26 cellular contexts compared by ENCODE assay signal in the genomic region with DNA sequence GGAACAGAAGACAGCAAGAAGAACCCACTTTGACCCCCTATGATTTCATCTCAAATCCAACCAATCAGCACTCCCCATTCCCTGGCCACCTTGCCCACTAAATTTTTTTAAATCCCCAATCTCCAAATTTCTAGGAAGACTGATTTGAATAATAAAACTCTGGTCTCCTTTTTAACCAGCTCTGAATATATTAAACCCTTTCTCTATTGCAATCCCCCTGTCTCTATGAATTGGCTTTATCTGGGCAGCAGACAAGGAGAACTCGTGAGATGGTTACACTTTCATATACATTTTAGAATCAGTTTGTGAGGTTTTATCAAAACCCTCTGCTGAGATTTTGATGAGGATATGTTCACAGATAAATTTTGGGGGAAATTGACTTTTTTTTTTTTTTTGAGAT.
DNase-seq lines count a peak whose midpoint lies in the region; ATAC-seq, FAIRE-seq and TF ChIP-seq lines count a peak whose summit lies in the region.
"Had no signal": no experiment of that assay in that cellular context is flagged by ENCODE, and none has a peak within 500 bp of the region (broad histone marks: within the 10 kb centered on the region; RNA-seq: fewer than 3 reads in every experiment).

No MANE protein-coding gene starts in this region.

- H3K9me1 ChIP-seq in K562 (ENCODE audit: control insufficient read depth, insufficient read depth, low read length): no peaks in the 10 kb centered on the region

- H3K27me3 ChIP-seq in HCT116 (ENCODE audit: insufficient read depth, low read length): no peaks in the 10 kb centered on the region
- H3K27me3 ChIP-seq in K562 (ENCODE audit: control insufficient read depth in 2 of 2, insufficient read depth in 2 of 2, low read length in 2 of 2): no peaks in the 10 kb centered on the region
- H3K27me3 ChIP-seq in endodermal cell (ENCODE audit: control insufficient read depth, insufficient read depth, low read length, poor library complexity, severe bottlenecking): no peaks in the 10 kb centered on the region
- H3K27me3 ChIP-seq: BLaER1 treated with 17β-estradiol and CSF1 and Interleukin-3, amounts not matched to agents 10 nM and 100 nM had no signal

- no peaks in the 10 kb centered on the region for H3K27me3 Mint-ChIP-seq in endodermal cell (ENCODE audit: insufficient read depth)
- H3K27me3 Mint-ChIP-seq: B cell had no signal

- H3K36me3 ChIP-seq in HCT116 (ENCODE audit: control insufficient read depth in 1 of 2, insufficient read depth in 2 of 2, low read length in 2 of 2) (no peaks in the 10 kb centered on the region), K562 (ENCODE audit: control insufficient read depth, insufficient read depth, low read length) (no peaks in the 10 kb centered on the region), endodermal cell (ENCODE audit: control insufficient read depth, insufficient read depth, low read length) (no peaks in the 10 kb centered on the region)
- H3K36me3 ChIP-seq: BLaER1 treated with 17β-estradiol and CSF1 and Interleukin-3, amounts not matched to agents 10 nM and 100 nM had no signal

- H4K20me1 ChIP-seq in HCT116 (ENCODE audit: insufficient read depth) (no peaks in the 10 kb centered on the region), K562 (replicated peaks; ENCODE audit: control insufficient read depth, insufficient read depth, low read length) (no peaks in the 10 kb centered on the region)
- H4K20me1 ChIP-seq: BLaER1 treated with 17β-estradiol and CSF1 and Interleukin-3, amounts not matched to agents 10 nM and 100 nM had no signal

- no TSS peak for BruUV-seq in HCT116 (replicated peaks; lab: Mats Ljungman, UMichigan)
- BruUV-seq in K562 (replicated peaks; lab: Mats Ljungman, UMichigan): no TSS peak

- no peak overlapping the region for H3K27ac Mint-ChIP-seq in endodermal cell
- H3K27ac Mint-ChIP-seq: B cell; CD4-positive, alpha-beta T cell; CD8-positive, alpha-beta T cell had no signal

- POLR2A ChIA-PET in A549 (lab: Yijun Ruan, JAX) (no interaction called here), HCT116 (lab: Charles Lee) (no interaction called here), K562 (lab: Yijun Ruan, JAX) (no interaction called here)

- TF ChIP-seq POLR2A in A549 (IDR thresholded peaks at IDR 0.05; ENCODE audit: low read length) (no peak), HCT116 (IDR thresholded peaks at IDR 0.05; ENCODE audit: borderline replicate concordance, extremely low read depth, insufficient read depth, insufficient read length) (no peak), K562 (conservative IDR thresholded peaks at IDR 0.05) (no peak)

- WGBS in A549 (ENCODE audit: missing lambda C conversion rate): 7% methylated on average over 1 of the region's 1 CpG
- WGBS in K562 (ENCODE audit: insufficient coverage, low coverage, missing lambda C conversion rate): 17% methylated on average over 1 of the region's 1 CpG
- 73% methylated on average over 1 of the region's 1 CpG; no CpG with 5 or more reads in 1 of the 2 experiments for WGBS in endodermal cell (ENCODE audit: insufficient coverage in 1 of 2, insufficient read length in 1 of 2), 2 experiments

- H3K9me3 Mint-ChIP-seq in endodermal cell: peaks cover 39% of the 10 kb centered on the region

- in situ Hi-C loops in K562 (cut with MboI): no loop called here

- H3K4me3 ChIP-seq in A549 (no peak overlapping the region), HCT116 (replicated peaks in 1 of 2; ENCODE audit: low read depth in 1 of 2, low read length in 2 of 2) (no peak overlapping the region), K562 (no peak overlapping the region), endodermal cell (ENCODE audit: low read length) (peak overlapping the region; percentile 34)
- H3K4me3 ChIP-seq: BLaER1 treated with 17β-estradiol and CSF1 and Interleukin-3, amounts not matched to agents 10 nM and 100 nM; GM12878 had no signal

- intact Hi-C loops in HCT116 (cut with micrococcal nuclease) (no loop called here), K562 (cut with micrococcal nuclease) (no loop called here)

- H3K4me1 Mint-ChIP-seq in endodermal cell: peaks cover 3% of the 10 kb centered on the region
- H3K4me1 Mint-ChIP-seq: B cell had no signal

- TF ChIP-seq CTCF in A549 (IDR thresholded peaks at IDR 0.05) (no peak), HCT116 (IDR thresholded peaks at IDR 0.05 in 2 of 3, conservative IDR thresholded peaks at IDR 0.05 in 1 of 3; ENCODE audit: borderline replicate concordance in 1 of 3, insufficient read depth in 1 of 3, low read depth in 2 of 3, low read length in 2 of 3) (no peak), K562 (IDR thresholded peaks at IDR 0.05 in 2 of 3, conservative IDR thresholded peaks at IDR 0.05 in 1 of 3; ENCODE audit: insufficient read depth in 2 of 3, low read depth in 1 of 3, low read length in 3 of 3) (no peak), endodermal cell (conservative IDR thresholded peaks at IDR 0.05) (no peak)

- CTCF ChIA-PET in A549 (lab: Yijun Ruan, JAX) (no interaction called here), HCT116 (lab: Charles Lee) (no interaction called here), K562 (lab: Yijun Ruan, JAX; ENCODE audit: low intra/inter-chr PET ratio) (no interaction called here)

- H3K9me2 ChIP-seq in HCT116 (ENCODE audit: insufficient read depth): no peaks in the 10 kb centered on the region

- RAD21 ChIA-PET in HCT116 (lab: Charles Lee; ENCODE audit: low non-redundant PET in 1 of 2, low total read pairs in 2 of 2, uncharacterized antibody in 2 of 2, unreplicated experiment in 2 of 2): no interaction called here

- peaks cover 14% of the 10 kb centered on the region for H3K36me3 Mint-ChIP-seq in endodermal cell (ENCODE audit: low read depth)

- no peak for FAIRE-seq in A549 (lab: Jason Lieb, UNC)
- no peak for FAIRE-seq in K562 (lab: Jason Lieb, UNC)
- FAIRE-seq: A204.1, D721Med, GM12878, GM12892, GM18507, GM19239 had no signal

- H3K27ac ChIP-seq in A549: no peak overlapping the region
- H3K27ac ChIP-seq in HCT116 (ENCODE audit: low read depth, low read length): no peak overlapping the region
- H3K27ac ChIP-seq in K562 (ENCODE audit: extremely low read depth, low read depth, low read length): no peak overlapping the region
- no peak overlapping the region for H3K27ac ChIP-seq in endodermal cell (ENCODE audit: low read depth, low read length)
- H3K27ac ChIP-seq: BLaER1 treated with 17β-estradiol and CSF1 and Interleukin-3, amounts not matched to agents 10 nM and 100 nM; C4-2B had no signal

- H3K4me2 ChIP-seq in A549: no peak overlapping the region
- H3K4me2 ChIP-seq in HCT116 (ENCODE audit: low read length): no peak overlapping the region
- H3K4me2 ChIP-seq in K562 (ENCODE audit: insufficient read depth, low read length): no peak overlapping the region
- H3K4me2 ChIP-seq: BLaER1 treated with 17β-estradiol and CSF1 and Interleukin-3, amounts not matched to agents 10 nM and 100 nM had no signal

- H3K4me1 ChIP-seq in A549 (no peaks in the 10 kb centered on the region), HCT116 (ENCODE audit: control insufficient read depth in 1 of 2, insufficient read depth in 2 of 2, low read length in 2 of 2) (no peaks in the 10 kb centered on the region), K562 (replicated peaks in 1 of 2; ENCODE audit: control insufficient read depth in 2 of 2, insufficient read depth in 2 of 2, low read length in 2 of 2) (no peaks in the 10 kb centered on the region; a peak in 1 of 5 replicates), endodermal cell (ENCODE audit: control insufficient read depth, insufficient read depth, low read length) (no peaks in the 10 kb centered on the region)
- H3K4me1 ChIP-seq: BLaER1 treated with 17β-estradiol and CSF1 and Interleukin-3, amounts not matched to agents 10 nM and 100 nM; Caco-2 had no signal

- no peak overlapping the region for H3K9ac ChIP-seq in HCT116 (ENCODE audit: low read length)
- H3K9ac ChIP-seq in K562 (ENCODE audit: insufficient read depth in 1 of 2, low read depth in 2 of 2, low read length in 2 of 2): no peak overlapping the region
- no peak overlapping the region for H3K9ac ChIP-seq in endodermal cell (ENCODE audit: extremely low read depth, low read length, poor library complexity, severe bottlenecking)
- H3K9ac ChIP-seq: BLaER1 treated with 17β-estradiol and CSF1 and Interleukin-3, amounts not matched to agents 10 nM and 100 nM had no signal

- no peak overlapping the region for H2AFZ ChIP-seq in HCT116 (ENCODE audit: low read depth, low read length, poor library complexity, severe bottlenecking)
- no peak overlapping the region for H2AFZ ChIP-seq in K562 (ENCODE audit: low read depth, low read length)

- no peaks in the 10 kb centered on the region for H3K79me2 ChIP-seq in HCT116 (ENCODE audit: insufficient read depth, low read length)
- H3K79me2 ChIP-seq in K562 (ENCODE audit: control insufficient read depth, insufficient read depth, low read length): no peaks in the 10 kb centered on the region

- ATAC-seq in A549 (no peak), HCT116 (no peak), K562 (no peak), GM18873 (IDR thresholded peaks at IDR 0.05; ENCODE audit: low FRiP score, unreplicated experiment) (no peak), GM21619 (IDR thresholded peaks at IDR 0.05; ENCODE audit: unreplicated experiment) (no peak)
- ATAC-seq: CD8-positive, alpha-beta T cell; GM12878 had no signal

- TF ChIP-seq RAD21 in A549 (conservative IDR thresholded peaks at IDR 0.05 in 1 of 2, IDR thresholded peaks at IDR 0.05 in 1 of 2) (no peak), HCT116 (IDR thresholded peaks at IDR 0.05; ENCODE audit: low read depth) (no peak), K562 (CRISPR knock-in tag; conservative IDR thresholded peaks at IDR 0.05 in 1 of 2, IDR thresholded peaks at IDR 0.05 in 1 of 2) (no peak)

- DNase-seq in A549 (ENCODE audit: low read depth in 1 of 2, low spot score in 1 of 2) (no peak), HCT116 (ENCODE audit: low read depth, low spot score) (no peak), K562 (ENCODE audit: extremely low read depth in 1 of 4, low spot score in 3 of 4) (no peak), endodermal cell (no peak), DMS53 (lab: John Stamatoyannopoulos, UW) (no peak)
- DNase-seq: 8988T; AML-193; Caco-2; Calu3; CD4-positive, alpha-beta T cell; CD8-positive, alpha-beta T cell; DMS79; DND-41; EL; GDM1 had no signal

- H3K4me3 Mint-ChIP-seq in endodermal cell: no peak overlapping the region
- H3K4me3 Mint-ChIP-seq: B cell; CD4-positive, alpha-beta T cell; CD8-positive, alpha-beta T cell had no signal

- H3K9me3 ChIP-seq in A549 (peaks cover 10% of the 10 kb centered on the region; the same call in 1 of the 3 replicates), HCT116 (ENCODE audit: control insufficient read depth in 1 of 2, insufficient read depth in 1 of 2, low read depth in 1 of 2, low read length in 2 of 2) (peaks cover 5 to 7% of the 10 kb centered on the region in 2 experiments; a peak in 2 of 4 replicates), K562 (replicated peaks; ENCODE audit: control insufficient read depth, insufficient read depth, low read depth, low read length) (peaks cover 27% of the 10 kb centered on the region; the same call in 1 of the 2 replicates), endodermal cell (ENCODE audit: control insufficient read depth, low read length) (peaks cover 49% of the 10 kb centered on the region)

- TF ChIP-seq EP300 in A549 (IDR thresholded peaks at IDR 0.05) (no peak), K562 (IDR thresholded peaks at IDR 0.05; ENCODE audit: low read length) (no peak)

TF ChIP-seq in A549, 52 proteins besides CTCF, POLR2A, EP300 and RAD21 (continues in another document):
- TF ChIP-seq SMC3 (IDR thresholded peaks at IDR 0.05): no peak

TF ChIP-seq in K562, 482 proteins besides CTCF, POLR2A, EP300 and RAD21 (continues in another document):
- no peak for TF ChIP-seq IRF2 (CRISPR knock-in tag; IDR thresholded peaks at IDR 0.05)
